ENCODE assay signal across 10 cellular contexts in the genomic region with DNA sequence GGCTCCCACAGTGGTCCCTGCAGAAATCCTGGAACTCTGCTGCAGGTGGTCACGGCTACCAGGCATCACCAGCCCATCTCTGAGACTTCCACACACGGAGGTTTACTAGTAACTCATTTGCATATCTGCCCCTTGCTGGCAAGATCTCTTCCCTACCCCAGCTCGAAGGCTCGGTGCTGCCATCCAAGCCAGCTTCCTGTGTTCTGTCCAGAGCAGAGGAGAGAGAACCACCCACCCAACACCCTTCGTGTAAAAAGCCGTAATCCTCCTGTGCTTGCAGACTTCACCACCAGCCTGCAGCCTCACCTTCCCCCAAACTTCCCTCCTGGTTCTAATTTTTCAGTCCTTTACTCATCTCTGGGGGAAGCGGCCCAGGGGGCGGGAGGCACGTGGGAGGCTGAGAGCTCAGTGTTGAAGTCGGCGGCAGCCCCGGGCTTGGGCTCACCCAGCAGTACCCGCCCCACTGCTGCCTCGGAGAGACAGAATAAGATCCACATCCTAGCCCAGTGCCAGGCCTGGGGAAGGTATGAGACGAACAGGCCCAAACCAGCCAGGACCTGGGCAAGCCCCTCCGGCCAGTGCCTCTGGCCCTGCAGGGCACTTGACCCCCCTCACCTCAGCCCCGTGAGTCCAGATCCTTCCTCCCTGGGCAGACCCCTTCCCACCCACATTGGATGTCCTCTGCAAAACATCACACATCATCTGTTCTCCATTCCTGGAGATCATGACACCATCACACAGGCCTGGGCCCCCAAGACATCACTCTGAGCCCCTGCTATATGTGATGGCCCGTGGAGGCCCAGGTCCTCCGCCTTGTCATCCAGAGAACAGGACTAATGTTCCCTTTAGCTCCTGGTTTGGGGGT.
A peak's percentile ranks its signal among the peaks of the same experiment; 100 is the strongest.
DNase-seq lines count a peak whose midpoint lies in the region; ATAC-seq lines count a peak whose summit lies in the region.
"Had no signal": no experiment of that assay in that cellular context is flagged by ENCODE, and none has a peak within 500 bp of the region (broad histone marks: within the 10 kb centered on the region; RNA-seq: fewer than 3 reads in every experiment).

No MANE protein-coding gene starts in this region.

- no peaks in the 10 kb centered on the region for H3K36me3 ChIP-seq in subcutaneous abdominal adipose tissue (ENCODE audit: control insufficient read depth in 5 of 5, insufficient read depth in 5 of 5, low read length in 5 of 5)

- peaks cover 0 to 13% (median 12%) of the 10 kb centered on the region in 5 donors for H3K9me3 ChIP-seq in subcutaneous abdominal adipose tissue (ENCODE audit: control insufficient read depth in 5 of 5, low read length in 5 of 5)

- H3K36me3 Mint-ChIP-seq in activated CD4-positive, alpha-beta memory T cell treated with anti-CD3 and anti-CD28 coated beads for 36 hours: no peaks in the 10 kb centered on the region

- peak overlapping the region; percentile 70 for H3K27ac ChIP-seq in subcutaneous abdominal adipose tissue (ENCODE audit: low read depth, low read length)

- H3K4me3 Mint-ChIP-seq in activated CD4-positive, alpha-beta memory T cell treated with anti-CD3 and anti-CD28 coated beads for 36 hours: no peak overlapping the region
- H3K4me3 Mint-ChIP-seq: naive thymus-derived CD4-positive, alpha-beta T cell had no signal

- no peaks in the 10 kb centered on the region for H3K27me3 Mint-ChIP-seq in activated CD4-positive, alpha-beta memory T cell treated with anti-CD3 and anti-CD28 coated beads for 36 hours
- H3K27me3 Mint-ChIP-seq: naive thymus-derived CD4-positive, alpha-beta T cell had no signal

- CTCF ChIA-PET in activated CD4-positive, alpha-beta memory T cell treated with anti-CD3 and anti-CD28 coated beads for 36 hours (lab: Charles Lee): interaction anchor here (1.3 to 2.2 kb wide), 3 partner anchors 9 to 19 kb away, joined by 3 to 5 read pairs (median 3); no protein-coding TSS in a partner anchor

- no peaks in the 10 kb centered on the region for H3K27me3 ChIP-seq in subcutaneous abdominal adipose tissue (ENCODE audit: control insufficient read depth in 5 of 5, insufficient read depth in 4 of 5, low read length in 5 of 5)

- H3K4me1 ChIP-seq in subcutaneous abdominal adipose tissue (ENCODE audit: control insufficient read depth in 5 of 5, insufficient read depth in 5 of 5, low read length in 5 of 5): peaks cover 28 to 71% (median 71%) of the 10 kb centered on the region in 5 donors

- H3K9ac ChIP-seq in subcutaneous abdominal adipose tissue (ENCODE audit: low read length in 5 of 5): peak overlapping the region in 1 of 5 donors; percentile 22

- intact Hi-C loops in activated CD4-positive, alpha-beta memory T cell treated with anti-CD3 and anti-CD28 coated beads for 36 hours (cut with micrococcal nuclease): no loop called here

- H3K4me1 Mint-ChIP-seq in activated CD4-positive, alpha-beta memory T cell treated with anti-CD3 and anti-CD28 coated beads for 36 hours (ENCODE audit: low read depth): peaks cover 42% of the 10 kb centered on the region

- POLR2A ChIA-PET in activated CD4-positive, alpha-beta memory T cell treated with anti-CD3 and anti-CD28 coated beads for 36 hours (lab: Charles Lee): interaction anchor here (0.7 to 6.1 kb wide), 4 partner anchors 19 to 146 kb away, joined by 3 to 63 read pairs (median 3); a partner anchor contains a TSS

- DNase-seq in activated CD4-positive, alpha-beta T cell treated with anti-CD3 and anti-CD28 coated beads, Interleukin-2, amount 50 U/mL, for 48 hours: peak; percentile 26 to 32
- DNase-seq in activated CD4-positive, alpha-beta T cell treated with anti-CD3 and anti-CD28 coated beads, Interleukin-2, amount 50 U/mL, for 1 hour: no peak
- DNase-seq in activated CD4-positive, alpha-beta memory T cell treated with anti-CD3 and anti-CD28 coated beads for 36 hours: peak; percentile 46
- DNase-seq in inferior parietal cortex (ENCODE audit: extremely low spot score) (peak; percentile 60), NCI-H1694 treated with DMSO at 0.1 percent for 48 hours (lab: John Stamatoyannopoulos, UW) (no peak), NCI-H345 treated with DMSO at 0.1 percent for 48 hours (lab: John Stamatoyannopoulos, UW; ENCODE audit: unreplicated experiment) (no peak)
- DNase-seq: activated CD4-positive, alpha-beta T cell treated with anti-CD3 and anti-CD28 coated beads, Interleukin-2, amount 50 U/mL, for 4 hours; naive thymus-derived CD4-positive, alpha-beta T cell had no signal

- H3K9me3 Mint-ChIP-seq in activated CD4-positive, alpha-beta memory T cell treated with anti-CD3 and anti-CD28 coated beads for 36 hours: peaks cover 13% of the 10 kb centered on the region

- peak overlapping the region in 1 of 5 donors; percentile 6 for H3K4me3 ChIP-seq in subcutaneous abdominal adipose tissue (ENCODE audit: low read depth in 1 of 5, low read length in 5 of 5)

- ATAC-seq in GM19397 (IDR thresholded peaks at IDR 0.05; ENCODE audit: unreplicated experiment): no peak

- H3K27ac Mint-ChIP-seq in activated CD4-positive, alpha-beta memory T cell treated with anti-CD3 and anti-CD28 coated beads for 36 hours: peak overlapping the region; percentile 72

Comparison
In these comparisons a context has a peak if more than half of its experiments do, and no peak if none do; other contexts are left out.
1. DNase-seq: peak in activated CD4-positive, alpha-beta T cell treated with anti-CD3 and anti-CD28 coated beads, Interleukin-2, amount 50 U/mL, for 48 hours (2 of 2), activated CD4-positive, alpha-beta memory T cell treated with anti-CD3 and anti-CD28 coated beads for 36 hours (single experiment) and inferior parietal cortex (single experiment); none in activated CD4-positive, alpha-beta T cell treated with anti-CD3 and anti-CD28 coated beads, Interleukin-2, amount 50 U/mL, for 1 hour (single experiment), NCI-H1694 treated with DMSO at 0.1 percent for 48 hours (single experiment) and NCI-H345 treated with DMSO at 0.1 percent for 48 hours (single experiment).